Comparison of ENCODE assay signal across 1 cellular context in genomic region chr5:32172186-32172901, GRCh38.
TF ChIP-seq lines count a peak whose summit lies in the region.

No MANE protein-coding gene starts in this region.

TF ChIP-seq in K562, 482 proteins besides CTCF, POLR2A, EP300 and RAD21 (continued from another document):
- TF ChIP-seq FOXK2 (conservative IDR thresholded peaks at IDR 0.05 in 1 of 2, IDR thresholded peaks at IDR 0.05 in 1 of 2; ENCODE audit: low read depth in 2 of 2), result 0 out of 4 replicates have a peak, but pooled peaks of 1 of the 2 experiments have one; percentile 18
- TF ChIP-seq NRF1 (conservative IDR thresholded peaks at IDR 0.05 in 1 of 2, IDR thresholded peaks at IDR 0.05 in 1 of 2), result peak; percentile 54 to 65; a peak in 3 of 4 replicates
- peak; percentile 27; the same call in 1 of the 2 replicates for TF ChIP-seq ZNF384 (IDR thresholded peaks at IDR 0.05; ENCODE audit: low read depth, low read length)
- peak; percentile 69; the same call in 1 of the 2 replicates for TF ChIP-seq HDGF (IDR thresholded peaks at IDR 0.05)
- 0 out of 2 replicates have a peak, but pooled peaks have one; percentile 24 for TF ChIP-seq ZBTB2 (IDR thresholded peaks at IDR 0.05)
- TF ChIP-seq POLR2G (IDR thresholded peaks at IDR 0.05; ENCODE audit: low read depth, low read length), result peak; percentile 45; the same call in 1 of the 2 replicates
- peak; percentile 30 to 40; a peak in 1 of 4 replicates for TF ChIP-seq MNT (conservative IDR thresholded peaks at IDR 0.05)
- peak; percentile 36 for TF ChIP-seq TAF1 (IDR thresholded peaks at IDR 0.05; ENCODE audit: control insufficient read depth, extremely low read depth, insufficient read depth, low read length, severe bottlenecking)
- TF ChIP-seq MLLT1 (IDR thresholded peaks at IDR 0.05), result peak; percentile 84 to 87; a peak in 3 of 4 replicates
- TF ChIP-seq SMAD4 (CRISPR knock-in tag; conservative IDR thresholded peaks at IDR 0.05), result 0 out of 2 replicates have a peak, but pooled peaks have one; percentile 36
- TF ChIP-seq SMARCA5 (IDR thresholded peaks at IDR 0.05), result 0 out of 2 replicates have a peak, but pooled peaks have one; percentile 55
- TF ChIP-seq HDAC1 (IDR thresholded peaks at IDR 0.05), result peak in 1 of 2 experiments; percentile 68; a peak in 2 of 4 replicates
- peak; percentile 60 for TF ChIP-seq RBBP5 (IDR thresholded peaks at IDR 0.05; ENCODE audit: borderline replicate concordance, insufficient read depth, low read length, poor library complexity, severe bottlenecking)
- peak; percentile 87 for TF ChIP-seq BCOR (IDR thresholded peaks at IDR 0.05)
- TF ChIP-seq ZBTB40 (IDR thresholded peaks at IDR 0.05), result peak; percentile 83
- peak; percentile 83 for TF ChIP-seq ZBTB40 (CRISPR knock-in tag; IDR thresholded peaks at IDR 0.05)
- peak; percentile 65; the same call in 1 of the 2 replicates for TF ChIP-seq ZBTB26 (CRISPR knock-in tag; IDR thresholded peaks at IDR 0.05)
- peak; percentile 43; the same call in 1 of the 2 replicates for TF ChIP-seq TFAP4 (CRISPR knock-in tag; IDR thresholded peaks at IDR 0.05; ENCODE audit: borderline replicate concordance)
- TF ChIP-seq ZBTB9 (CRISPR knock-in tag; IDR thresholded peaks at IDR 0.05), result 0 out of 2 replicates have a peak, but pooled peaks have one; percentile 41
- TF ChIP-seq RBFOX2 (IDR thresholded peaks at IDR 0.05; ENCODE audit: low read depth, low read length), result peak; percentile 55; the same call in 1 of the 2 replicates
- TF ChIP-seq ADNP (tag; IDR thresholded peaks at IDR 0.05), result 0 out of 2 replicates have a peak, but pooled peaks have one; percentile 39
- 0 out of 2 replicates have a peak, but pooled peaks have one; percentile 27 for TF ChIP-seq AFF4 (CRISPR knock-in tag; IDR thresholded peaks at IDR 0.05)
- TF ChIP-seq SMARCE1 (IDR thresholded peaks at IDR 0.05), result peak; percentile 55
TF ChIP-seq in K562: peak in this region for 27; not testable (repeated sequence) for 455.
